ENCODE assay signal across 1 cellular context in the genomic region with DNA sequence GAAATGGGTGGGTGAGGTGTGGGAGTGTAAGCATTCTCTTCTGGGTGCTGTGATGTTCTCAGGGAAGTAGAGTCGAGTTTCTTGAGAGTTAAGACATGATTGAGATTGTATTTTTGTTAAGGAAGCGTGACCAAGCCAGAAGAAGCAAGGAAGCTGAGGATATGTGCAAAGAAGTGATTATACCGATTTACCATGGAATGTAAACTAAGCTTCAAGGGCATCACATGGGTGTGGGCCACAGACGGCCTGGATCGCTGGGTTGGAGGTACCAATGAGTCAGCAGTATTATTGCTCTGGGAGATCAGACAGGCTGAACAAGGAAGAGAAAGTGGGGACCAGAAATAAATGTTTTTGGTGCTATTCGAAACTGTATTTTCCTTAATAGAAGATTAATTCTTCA.
A peak's percentile ranks its signal among the peaks of the same experiment; 100 is the strongest.
TF ChIP-seq lines count a peak whose summit lies in the region.

No MANE protein-coding gene starts in this region.

TF ChIP-seq in K562, 482 proteins besides CTCF, POLR2A, EP300 and RAD21 (continued from another document):
- peak; percentile 47; the same call in 1 of the 2 replicates for TF ChIP-seq NFE2L1 (tag; IDR thresholded peaks at IDR 0.05; ENCODE audit: borderline replicate concordance, low read depth)
